ENCODE assay signal across 14 cellular contexts in the genomic region with DNA sequence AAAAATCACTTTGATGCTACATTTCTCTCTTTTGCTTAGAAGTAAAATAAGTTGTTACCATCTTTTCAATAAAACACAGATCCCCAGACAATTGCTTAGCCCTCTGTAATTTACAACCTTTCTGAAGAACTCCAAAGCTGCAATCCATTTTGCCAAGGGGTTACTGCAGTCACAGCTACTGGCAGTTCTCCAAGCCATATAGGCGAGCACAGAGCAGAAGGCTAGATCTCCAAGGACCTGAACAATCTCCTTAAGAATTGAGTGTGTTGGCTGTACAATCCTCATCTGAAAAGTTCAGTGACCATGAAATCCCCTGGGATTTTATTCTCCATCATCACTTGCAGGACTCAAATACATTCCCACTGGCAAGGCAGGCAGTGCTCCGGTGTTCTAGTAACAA.
DNase-seq lines count a peak whose midpoint lies in the region; TF ChIP-seq lines count a peak whose summit lies in the region.
"Had no signal": no experiment of that assay in that cellular context is flagged by ENCODE, and none has a peak within 500 bp of the region (broad histone marks: within the 10 kb centered on the region; RNA-seq: fewer than 3 reads in every experiment).

No MANE protein-coding gene starts in this region.

- DNase-seq in COR-L47 (lab: John Stamatoyannopoulos, UW) (peak; percentile 37), NCI-H82 (lab: John Stamatoyannopoulos, UW) (peak; percentile 33), fibroblast of gingiva (ENCODE audit: low read depth) (peak; percentile 1), SW 1271 (lab: John Stamatoyannopoulos, UW) (no peak), NOMO-1 (lab: John Stamatoyannopoulos, UW; ENCODE audit: unreplicated experiment in 2 of 2) (no peak), SKM-1 treated with dmso at 0.1 percent for 144 hours (lab: John Stamatoyannopoulos, UW; ENCODE audit: unreplicated experiment) (no peak), adrenal gland (no peak)
- DNase-seq: CD4-positive, alpha-beta T cell; GOT3; HFFc6; KBM-7; NCI-H2029; T-helper 1 cell had no signal

- H3K27ac ChIP-seq in HEK293 (ENCODE audit: extremely low read depth, low read depth, low read length) (no peak overlapping the region), adrenal gland (no peak overlapping the region)

- TF ChIP-seq CTCF in HEK293 (tag by site-specific recombination; IDR thresholded peaks at IDR 0.05) (no peak), adrenal gland (IDR thresholded peaks at IDR 0.05) (no peak)

- intact Hi-C loops in adrenal gland (cut with DNase I) = no loop called here

- WGBS in adrenal gland, 4 donors = 18 to 39% (median 22%) methylated on average over 2 of the region's 2 CpGs

- H3K4me1 ChIP-seq in HEK293 (ENCODE audit: control insufficient read depth, insufficient read depth, low read length) = no peaks in the 10 kb centered on the region
- no peaks in the 10 kb centered on the region for H3K4me1 ChIP-seq in adrenal gland (replicated peaks in 1 of 2)

- no peaks in the 10 kb centered on the region for H3K9me3 ChIP-seq in HEK293 (ENCODE audit: control insufficient read depth, insufficient read depth, low read depth, low read length)
- H3K9me3 ChIP-seq in adrenal gland (replicated peaks in 1 of 3) = no peaks in the 10 kb centered on the region

- POLR2A ChIA-PET in HEK293 (lab: Yijun Ruan, JAX) = no interaction called here

- H3K27me3 ChIP-seq in adrenal gland = no peaks in the 10 kb centered on the region

- H3K36me3 ChIP-seq in HEK293 (ENCODE audit: control insufficient read depth in 2 of 2, insufficient read depth in 1 of 2, low read length in 2 of 2) (no peaks in the 10 kb centered on the region), adrenal gland (replicated peaks in 1 of 2) (no peaks in the 10 kb centered on the region)

- CTCF ChIA-PET in HEK293 (lab: Yijun Ruan, JAX) = no interaction called here

- H3K4me3 ChIP-seq in HEK293 (ENCODE audit: low read depth, low read length) (no peak overlapping the region), adrenal gland (no peak overlapping the region)

- no peak for TF ChIP-seq POLR2A in adrenal gland (IDR thresholded peaks at IDR 0.05)

TF ChIP-seq in HEK293, 187 proteins besides CTCF, POLR2A, EP300 and RAD21:
- TF ChIP-seq ZBTB20 (tag by site-specific recombination; IDR thresholded peaks at IDR 0.05) (0 out of 2 replicates have a peak, but pooled peaks have one; percentile 15), ZBTB17 (tag by site-specific recombination; IDR thresholded peaks at IDR 0.05) (peak; percentile 50), ZNF175 (tag by site-specific recombination; IDR thresholded peaks at IDR 0.05) (no peak)
TF ChIP-seq in HEK293: peak in this region for 2.

Comparison
In these comparisons a context has a peak if more than half of its experiments do, and no peak if none do; other contexts are left out.
1. DNase-seq: peak in COR-L47 (single experiment), NCI-H82 (single experiment) and fibroblast of gingiva (single experiment); none in SW 1271 (0 of 2), NOMO-1 (0 of 2), SKM-1 treated with dmso at 0.1 percent for 144 hours (single experiment) and adrenal gland (0 of 7).